Comparison of ENCODE assay signal across 1 cellular context in the genomic region with DNA sequence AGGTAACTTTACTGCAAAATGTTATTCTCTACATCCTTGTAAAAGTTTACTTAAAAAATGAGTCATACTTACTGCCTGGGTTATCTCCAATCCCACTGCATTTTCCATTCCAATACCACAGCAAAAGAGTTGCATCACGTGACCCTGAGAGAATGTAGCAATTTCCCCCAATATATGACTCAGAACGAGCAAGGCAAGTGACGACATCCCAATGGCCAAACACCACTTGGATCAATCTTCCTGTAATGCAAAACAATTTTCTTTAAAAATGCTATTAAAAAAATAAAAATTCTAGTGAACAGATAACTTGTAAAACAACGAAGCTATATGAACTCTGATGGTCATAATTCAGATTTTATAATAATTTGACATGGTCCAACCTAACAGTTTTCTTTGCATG.
TF ChIP-seq lines count a peak whose summit lies in the region.

No MANE protein-coding gene starts in this region.

TF ChIP-seq in HepG2, 621 proteins besides CTCF, POLR2A, EP300 and RAD21 (continued from another document and continues in another):
- TF ChIP-seq ARID5B (CRISPR knock-in tag; IDR thresholded peaks at IDR 0.05) (peak; percentile 56), HOXA9 (CRISPR knock-in tag; IDR thresholded peaks at IDR 0.05; ENCODE audit: borderline replicate concordance) (no peak), ZMYM4 (CRISPR knock-in tag; IDR thresholded peaks at IDR 0.05) (peak; percentile 35; the same call in 1 of the 2 replicates), ZNF782 (CRISPR knock-in tag; IDR thresholded peaks at IDR 0.05; ENCODE audit: borderline replicate concordance) (no peak), TCF7 (IDR thresholded peaks at IDR 0.05; ENCODE audit: low read depth) (no peak), ZNF274 (CRISPR knock-in tag; IDR thresholded peaks at IDR 0.05) (no peak), FLYWCH1 (CRISPR knock-in tag; IDR thresholded peaks at IDR 0.05) (no peak), SNAPC2 (CRISPR knock-in tag; IDR thresholded peaks at IDR 0.05) (no peak), HNRNPH1 (optimal IDR thresholded peaks at IDR 0.05; ENCODE audit: low read depth, low read length) (no peak), FOSL1 (CRISPR knock-in tag; IDR thresholded peaks at IDR 0.05; ENCODE audit: borderline replicate concordance) (peak; percentile 80; the same call in 1 of the 2 replicates), SIX4 (CRISPR knock-in tag; IDR thresholded peaks at IDR 0.05) (no peak), ZNF556 (CRISPR knock-in tag; IDR thresholded peaks at IDR 0.05; ENCODE audit: borderline replicate concordance) (no peak), ZNF776 (CRISPR knock-in tag; IDR thresholded peaks at IDR 0.05) (no peak), ZNF441 (CRISPR knock-in tag; IDR thresholded peaks at IDR 0.05; ENCODE audit: borderline replicate concordance) (no peak), U2AF1 (optimal IDR thresholded peaks at IDR 0.05; ENCODE audit: low read depth, low read length) (no peak), PHF20 (CRISPR knock-in tag; IDR thresholded peaks at IDR 0.05) (no peak), MYPOP (CRISPR knock-in tag; IDR thresholded peaks at IDR 0.05) (no peak), RCOR2 (CRISPR knock-in tag; IDR thresholded peaks at IDR 0.05) (0 out of 2 replicates have a peak, but pooled peaks have one; percentile 32), TRIM24 (CRISPR knock-in tag; IDR thresholded peaks at IDR 0.05) (0 out of 2 replicates have a peak, but pooled peaks have one; percentile 34), ASH2L (IDR thresholded peaks at IDR 0.05; ENCODE audit: insufficient read length, low read depth, low read length) (no peak), SRSF9 (IDR thresholded peaks at IDR 0.05; ENCODE audit: borderline replicate concordance, insufficient read depth, low read depth, low read length, poor library complexity, severe bottlenecking) (no peak), MIXL1 (CRISPR knock-in tag; IDR thresholded peaks at IDR 0.05) (no peak), ZZZ3 (CRISPR knock-in tag; IDR thresholded peaks at IDR 0.05; ENCODE audit: borderline replicate concordance) (no peak), NR0B2 (CRISPR knock-in tag; IDR thresholded peaks at IDR 0.05) (no peak), FOXK1 (CRISPR knock-in tag; IDR thresholded peaks at IDR 0.05; ENCODE audit: borderline replicate concordance, low read depth) (0 out of 2 replicates have a peak, but pooled peaks have one; percentile 30), PPARG (CRISPR knock-in tag; conservative IDR thresholded peaks at IDR 0.05) (no peak), RERE (CRISPR knock-in tag; IDR thresholded peaks at IDR 0.05; ENCODE audit: low read depth) (no peak), CCDC6 (CRISPR knock-in tag; IDR thresholded peaks at IDR 0.05) (no peak), ZNF33B (CRISPR knock-in tag; IDR thresholded peaks at IDR 0.05) (no peak), ZNF180 (CRISPR knock-in tag; IDR thresholded peaks at IDR 0.05; ENCODE audit: borderline replicate concordance, low read depth) (no peak), NFATC3 (CRISPR knock-in tag; IDR thresholded peaks at IDR 0.05) (no peak), ETV6 (CRISPR knock-in tag; conservative IDR thresholded peaks at IDR 0.05) (no peak), HOXD1 (CRISPR knock-in tag; IDR thresholded peaks at IDR 0.05) (no peak), FOSL2 (CRISPR knock-in tag; IDR thresholded peaks at IDR 0.05) (peak; percentile 99), HES4 (CRISPR knock-in tag; IDR thresholded peaks at IDR 0.05; ENCODE audit: borderline replicate concordance) (no peak), TEAD2 (CRISPR knock-in tag; IDR thresholded peaks at IDR 0.05) (no peak), ETV5 (CRISPR knock-in tag; IDR thresholded peaks at IDR 0.05; ENCODE audit: borderline replicate concordance) (no peak; the same call in 1 of the 2 replicates), SMAD3 (CRISPR knock-in tag; IDR thresholded peaks at IDR 0.05) (0 out of 2 replicates have a peak, but pooled peaks have one; percentile 50), ZNF362 (CRISPR knock-in tag; IDR thresholded peaks at IDR 0.05; ENCODE audit: borderline replicate concordance) (no peak), ZNF530 (CRISPR knock-in tag; IDR thresholded peaks at IDR 0.05; ENCODE audit: low read depth) (no peak), PCBP2 (optimal IDR thresholded peaks at IDR 0.05; ENCODE audit: low read depth, low read length, poor library complexity, severe bottlenecking) (no peak), ZNF766 (CRISPR knock-in tag; IDR thresholded peaks at IDR 0.05; ENCODE audit: borderline replicate concordance) (no peak), ZNF691 (CRISPR knock-in tag; IDR thresholded peaks at IDR 0.05; ENCODE audit: borderline replicate concordance, low read depth) (no peak), MXI1 (IDR thresholded peaks at IDR 0.05; ENCODE audit: borderline replicate concordance, low read depth, low read length) (no peak), ZGPAT (CRISPR knock-in tag; IDR thresholded peaks at IDR 0.05) (0 out of 2 replicates have a peak, but pooled peaks have one; percentile 31), ZNF263 (CRISPR knock-in tag; IDR thresholded peaks at IDR 0.05) (no peak), CCAR2 (optimal IDR thresholded peaks at IDR 0.05; ENCODE audit: low read depth, low read length) (no peak), TBX3 (IDR thresholded peaks at IDR 0.05; ENCODE audit: borderline replicate concordance) (no peak), ZSCAN20 (CRISPR knock-in tag; IDR thresholded peaks at IDR 0.05; ENCODE audit: borderline replicate concordance) (no peak), SRSF4 (IDR thresholded peaks at IDR 0.05; ENCODE audit: low read depth, low read length, poor library complexity, severe bottlenecking) (no peak), ZNF569 (CRISPR knock-in tag; IDR thresholded peaks at IDR 0.05; ENCODE audit: borderline replicate concordance) (no peak), TCF12 (IDR thresholded peaks at IDR 0.05) (no peak), TCF12 (CRISPR knock-in tag; IDR thresholded peaks at IDR 0.05) (no peak), ATF3 (CRISPR knock-in tag; IDR thresholded peaks at IDR 0.05) (peak; percentile 83), ZNF552 (CRISPR knock-in tag; IDR thresholded peaks at IDR 0.05; ENCODE audit: borderline replicate concordance) (no peak), ZMYM3 (CRISPR knock-in tag; IDR thresholded peaks at IDR 0.05) (no peak), ZNF547 (CRISPR knock-in tag; IDR thresholded peaks at IDR 0.05) (no peak)
- TF ChIP-seq, protein P1, sequence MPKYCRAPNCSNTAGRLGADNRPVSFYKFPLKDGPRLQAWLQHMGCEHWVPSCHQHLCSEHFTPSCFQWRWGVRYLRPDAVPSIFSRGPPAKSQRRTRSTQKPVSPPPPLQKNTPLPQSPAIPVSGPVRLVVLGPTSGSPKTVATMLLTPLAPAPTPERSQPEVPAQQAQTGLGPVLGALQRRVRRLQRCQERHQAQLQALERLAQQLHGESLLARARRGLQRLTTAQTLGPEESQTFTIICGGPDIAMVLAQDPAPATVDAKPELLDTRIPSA (CRISPR knock-in tag; IDR thresholded peaks at IDR 0.05; ENCODE audit: borderline replicate concordance) = no peak
